Comparison of ENCODE assay signal across 1 cellular context in genomic region chr3:195221876-195222617, GRCh38.
TF ChIP-seq lines count a peak whose summit lies in the region.

No MANE protein-coding gene starts in this region.

TF ChIP-seq in SK-N-SH treated with all-trans-retinoic acid at 6 μM for 48 hours, 23 proteins besides CTCF, POLR2A, EP300 and RAD21 (continued from another document):
- TF ChIP-seq PATZ1 (CRISPR knock-in tag; IDR thresholded peaks at IDR 0.05; ENCODE audit: borderline replicate concordance) (no peak), GLIS3 (CRISPR knock-in tag; IDR thresholded peaks at IDR 0.05) (no peak), ESRRG (CRISPR knock-in tag; IDR thresholded peaks at IDR 0.05) (no peak), ZC3H10 (CRISPR knock-in tag; IDR thresholded peaks at IDR 0.05) (no peak), RARB (CRISPR knock-in tag; IDR thresholded peaks at IDR 0.05) (no peak), ZFP30 (CRISPR knock-in tag; IDR thresholded peaks at IDR 0.05) (no peak), ARNTL (CRISPR knock-in tag; IDR thresholded peaks at IDR 0.05; ENCODE audit: borderline replicate concordance, low read depth) (no peak), SNAI2 (CRISPR knock-in tag; IDR thresholded peaks at IDR 0.05) (no peak), PPARA (CRISPR knock-in tag; IDR thresholded peaks at IDR 0.05; ENCODE audit: borderline replicate concordance) (no peak), ISL1 (CRISPR knock-in tag; IDR thresholded peaks at IDR 0.05) (no peak), ZNF70 (CRISPR knock-in tag; IDR thresholded peaks at IDR 0.05) (no peak), OSR1 (CRISPR knock-in tag; IDR thresholded peaks at IDR 0.05) (no peak), CSDC2 (CRISPR knock-in tag; IDR thresholded peaks at IDR 0.05) (no peak), POU6F1 (CRISPR knock-in tag; IDR thresholded peaks at IDR 0.05; ENCODE audit: borderline replicate concordance, low read depth) (no peak), TSHZ2 (CRISPR knock-in tag; IDR thresholded peaks at IDR 0.05) (no peak), CSRNP3 (CRISPR knock-in tag; IDR thresholded peaks at IDR 0.05) (no peak), TOX (CRISPR knock-in tag; IDR thresholded peaks at IDR 0.05; ENCODE audit: borderline replicate concordance) (no peak), BACH2 (CRISPR knock-in tag; IDR thresholded peaks at IDR 0.05; ENCODE audit: borderline replicate concordance) (no peak)
